In the genomic region with DNA sequence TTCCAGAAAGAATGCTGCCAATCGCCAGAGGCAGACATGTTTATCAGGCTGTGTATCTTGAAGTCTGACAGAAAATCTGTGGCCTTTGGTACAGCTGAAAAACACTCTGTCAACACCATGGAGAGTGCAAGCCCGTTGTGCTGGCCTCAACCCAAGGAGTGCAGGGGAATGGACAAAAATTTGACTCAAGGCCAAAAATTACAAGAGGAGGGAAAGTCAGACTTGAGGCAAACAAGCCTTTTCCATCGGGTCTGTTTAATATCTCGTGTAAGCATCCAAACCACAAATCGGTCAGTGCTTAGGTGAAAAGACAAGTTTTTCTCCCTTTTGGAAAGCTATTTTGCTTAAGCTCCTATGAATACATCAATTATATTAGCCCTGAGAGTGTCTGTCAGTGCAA, we compare ENCODE assay signal across 2 cellular contexts.
A peak's percentile ranks its signal among the peaks of the same experiment; 100 is the strongest.
TF ChIP-seq lines count a peak whose summit lies in the region.

No MANE protein-coding gene starts in this region.

TF ChIP-seq in liver, 16 proteins besides CTCF, POLR2A, EP300 and RAD21:
- TF ChIP-seq, protein P1, sequence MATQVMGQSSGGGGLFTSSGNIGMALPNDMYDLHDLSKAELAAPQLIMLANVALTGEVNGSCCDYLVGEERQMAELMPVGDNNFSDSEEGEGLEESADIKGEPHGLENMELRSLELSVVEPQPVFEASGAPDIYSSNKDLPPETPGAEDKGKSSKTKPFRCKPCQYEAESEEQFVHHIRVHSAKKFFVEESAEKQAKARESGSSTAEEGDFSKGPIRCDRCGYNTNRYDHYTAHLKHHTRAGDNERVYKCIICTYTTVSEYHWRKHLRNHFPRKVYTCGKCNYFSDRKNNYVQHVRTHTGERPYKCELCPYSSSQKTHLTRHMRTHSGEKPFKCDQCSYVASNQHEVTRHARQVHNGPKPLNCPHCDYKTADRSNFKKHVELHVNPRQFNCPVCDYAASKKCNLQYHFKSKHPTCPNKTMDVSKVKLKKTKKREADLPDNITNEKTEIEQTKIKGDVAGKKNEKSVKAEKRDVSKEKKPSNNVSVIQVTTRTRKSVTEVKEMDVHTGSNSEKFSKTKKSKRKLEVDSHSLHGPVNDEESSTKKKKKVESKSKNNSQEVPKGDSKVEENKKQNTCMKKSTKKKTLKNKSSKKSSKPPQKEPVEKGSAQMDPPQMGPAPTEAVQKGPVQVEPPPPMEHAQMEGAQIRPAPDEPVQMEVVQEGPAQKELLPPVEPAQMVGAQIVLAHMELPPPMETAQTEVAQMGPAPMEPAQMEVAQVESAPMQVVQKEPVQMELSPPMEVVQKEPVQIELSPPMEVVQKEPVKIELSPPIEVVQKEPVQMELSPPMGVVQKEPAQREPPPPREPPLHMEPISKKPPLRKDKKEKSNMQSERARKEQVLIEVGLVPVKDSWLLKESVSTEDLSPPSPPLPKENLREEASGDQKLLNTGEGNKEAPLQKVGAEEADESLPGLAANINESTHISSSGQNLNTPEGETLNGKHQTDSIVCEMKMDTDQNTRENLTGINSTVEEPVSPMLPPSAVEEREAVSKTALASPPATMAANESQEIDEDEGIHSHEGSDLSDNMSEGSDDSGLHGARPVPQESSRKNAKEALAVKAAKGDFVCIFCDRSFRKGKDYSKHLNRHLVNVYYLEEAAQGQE (IDR thresholded peaks at IDR 0.05) = peak; percentile 68
- TF ChIP-seq NR2F2 (IDR thresholded peaks at IDR 0.05) (peak; percentile 52), YY1 (IDR thresholded peaks at IDR 0.05) (no peak)
- TF ChIP-seq, protein P2, sequence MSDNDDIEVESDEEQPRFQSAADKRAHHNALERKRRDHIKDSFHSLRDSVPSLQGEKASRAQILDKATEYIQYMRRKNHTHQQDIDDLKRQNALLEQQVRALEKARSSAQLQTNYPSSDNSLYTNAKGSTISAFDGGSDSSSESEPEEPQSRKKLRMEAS (IDR thresholded peaks at IDR 0.05) = no peak

TF ChIP-seq in HepG2, 621 proteins besides CTCF, POLR2A, EP300 and RAD21 (continued from another document):
- TF ChIP-seq, protein P3, sequence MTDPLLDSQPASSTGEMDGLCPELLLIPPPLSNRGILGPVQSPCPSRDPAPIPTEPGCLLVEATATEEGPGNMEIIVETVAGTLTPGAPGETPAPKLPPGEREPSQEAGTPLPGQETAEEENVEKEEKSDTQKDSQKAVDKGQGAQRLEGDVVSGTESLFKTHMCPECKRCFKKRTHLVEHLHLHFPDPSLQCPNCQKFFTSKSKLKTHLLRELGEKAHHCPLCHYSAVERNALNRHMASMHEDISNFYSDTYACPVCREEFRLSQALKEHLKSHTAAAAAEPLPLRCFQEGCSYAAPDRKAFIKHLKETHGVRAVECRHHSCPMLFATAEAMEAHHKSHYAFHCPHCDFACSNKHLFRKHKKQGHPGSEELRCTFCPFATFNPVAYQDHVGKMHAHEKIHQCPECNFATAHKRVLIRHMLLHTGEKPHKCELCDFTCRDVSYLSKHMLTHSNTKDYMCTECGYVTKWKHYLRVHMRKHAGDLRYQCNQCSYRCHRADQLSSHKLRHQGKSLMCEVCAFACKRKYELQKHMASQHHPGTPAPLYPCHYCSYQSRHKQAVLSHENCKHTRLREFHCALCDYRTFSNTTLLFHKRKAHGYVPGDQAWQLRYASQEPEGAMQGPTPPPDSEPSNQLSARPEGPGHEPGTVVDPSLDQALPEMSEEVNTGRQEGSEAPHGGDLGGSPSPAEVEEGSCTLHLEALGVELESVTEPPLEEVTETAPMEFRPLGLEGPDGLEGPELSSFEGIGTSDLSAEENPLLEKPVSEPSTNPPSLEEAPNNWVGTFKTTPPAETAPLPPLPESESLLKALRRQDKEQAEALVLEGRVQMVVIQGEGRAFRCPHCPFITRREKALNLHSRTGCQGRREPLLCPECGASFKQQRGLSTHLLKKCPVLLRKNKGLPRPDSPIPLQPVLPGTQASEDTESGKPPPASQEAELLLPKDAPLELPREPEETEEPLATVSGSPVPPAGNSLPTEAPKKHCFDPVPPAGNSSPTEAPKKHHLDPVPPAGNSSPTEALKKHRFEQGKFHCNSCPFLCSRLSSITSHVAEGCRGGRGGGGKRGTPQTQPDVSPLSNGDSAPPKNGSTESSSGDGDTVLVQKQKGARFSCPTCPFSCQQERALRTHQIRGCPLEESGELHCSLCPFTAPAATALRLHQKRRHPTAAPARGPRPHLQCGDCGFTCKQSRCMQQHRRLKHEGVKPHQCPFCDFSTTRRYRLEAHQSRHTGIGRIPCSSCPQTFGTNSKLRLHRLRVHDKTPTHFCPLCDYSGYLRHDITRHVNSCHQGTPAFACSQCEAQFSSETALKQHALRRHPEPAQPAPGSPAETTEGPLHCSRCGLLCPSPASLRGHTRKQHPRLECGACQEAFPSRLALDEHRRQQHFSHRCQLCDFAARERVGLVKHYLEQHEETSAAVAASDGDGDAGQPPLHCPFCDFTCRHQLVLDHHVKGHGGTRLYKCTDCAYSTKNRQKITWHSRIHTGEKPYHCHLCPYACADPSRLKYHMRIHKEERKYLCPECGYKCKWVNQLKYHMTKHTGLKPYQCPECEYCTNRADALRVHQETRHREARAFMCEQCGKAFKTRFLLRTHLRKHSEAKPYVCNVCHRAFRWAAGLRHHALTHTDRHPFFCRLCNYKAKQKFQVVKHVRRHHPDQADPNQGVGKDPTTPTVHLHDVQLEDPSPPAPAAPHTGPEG (CRISPR knock-in tag; IDR thresholded peaks at IDR 0.05) = no peak
- TF ChIP-seq, protein P4, sequence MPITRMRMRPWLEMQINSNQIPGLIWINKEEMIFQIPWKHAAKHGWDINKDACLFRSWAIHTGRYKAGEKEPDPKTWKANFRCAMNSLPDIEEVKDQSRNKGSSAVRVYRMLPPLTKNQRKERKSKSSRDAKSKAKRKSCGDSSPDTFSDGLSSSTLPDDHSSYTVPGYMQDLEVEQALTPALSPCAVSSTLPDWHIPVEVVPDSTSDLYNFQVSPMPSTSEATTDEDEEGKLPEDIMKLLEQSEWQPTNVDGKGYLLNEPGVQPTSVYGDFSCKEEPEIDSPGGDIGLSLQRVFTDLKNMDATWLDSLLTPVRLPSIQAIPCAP (CRISPR knock-in tag; IDR thresholded peaks at IDR 0.05; ENCODE audit: low read depth) = no peak
- TF ChIP-seq ZNF746 (CRISPR knock-in tag; IDR thresholded peaks at IDR 0.05) = no peak
- no peak for TF ChIP-seq ZNF839 (CRISPR knock-in tag; IDR thresholded peaks at IDR 0.05; ENCODE audit: borderline replicate concordance)
- TF ChIP-seq ZNF317 (CRISPR knock-in tag; IDR thresholded peaks at IDR 0.05) = no peak
- no peak for TF ChIP-seq KAT2B (IDR thresholded peaks at IDR 0.05; ENCODE audit: borderline replicate concordance, low read depth, low read length)
- TF ChIP-seq MZF1 (CRISPR knock-in tag; IDR thresholded peaks at IDR 0.05; ENCODE audit: borderline replicate concordance) = no peak
- TF ChIP-seq GATAD1 (CRISPR knock-in tag; IDR thresholded peaks at IDR 0.05) = no peak
TF ChIP-seq in HepG2: peak in this region for 0.
